1 cellular context compared by ENCODE assay signal in the genomic region with DNA sequence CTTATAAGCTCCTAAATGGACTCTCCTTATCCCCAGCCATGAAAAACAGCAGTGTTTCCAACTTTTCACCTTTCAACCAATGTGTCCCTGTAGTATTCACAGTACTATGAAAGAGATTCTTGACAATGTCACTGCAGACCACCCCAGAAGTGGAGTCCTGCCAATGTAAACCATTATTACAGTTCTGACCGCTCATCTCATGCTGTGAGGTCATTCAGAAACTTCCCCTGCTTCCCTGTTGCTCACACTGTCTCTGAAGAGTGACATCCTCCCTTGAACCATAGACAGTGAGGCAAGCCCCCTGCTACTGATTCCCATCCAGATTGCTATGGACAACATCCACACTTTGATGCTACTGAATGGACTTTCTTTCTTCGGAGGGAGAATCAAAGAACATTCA.
TF ChIP-seq lines count a peak whose summit lies in the region.

No MANE protein-coding gene starts in this region.

TF ChIP-seq in GM12878, 131 proteins besides CTCF, POLR2A, EP300 and RAD21 (continued from another document):
- no peak for TF ChIP-seq NR2F1 (conservative IDR thresholded peaks at IDR 0.05)
